ENCODE assay signal across 14 cellular contexts in the genomic region with DNA sequence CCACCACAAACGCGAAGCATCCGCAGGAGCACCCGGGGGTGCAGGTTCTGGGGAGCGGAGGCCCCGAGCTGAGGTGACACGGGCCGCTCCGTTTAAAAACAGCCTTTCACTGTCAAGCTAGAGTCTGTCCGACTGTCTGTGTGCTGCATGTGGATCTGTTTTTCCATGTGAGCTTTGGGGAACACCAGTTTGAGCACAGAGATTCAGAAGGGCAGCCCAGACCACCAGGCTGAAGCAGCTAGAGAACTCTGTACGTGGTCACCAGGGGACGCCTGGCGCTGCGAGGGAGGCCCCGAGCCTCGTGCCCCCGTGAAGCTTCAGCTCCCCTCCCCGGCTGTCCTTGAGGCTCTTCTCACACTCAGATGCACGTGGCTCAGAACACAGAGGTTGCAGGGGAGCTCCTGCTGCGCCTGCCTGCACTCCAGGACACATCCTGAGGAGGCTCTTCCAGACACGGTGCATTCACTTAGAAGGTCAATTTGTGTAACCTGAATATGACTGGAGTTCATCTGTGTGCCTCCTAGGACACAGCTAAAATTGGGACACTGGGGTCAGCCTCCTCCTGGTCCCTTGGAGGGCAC. TPM values are rescaled to one million over a fixed set of nuclear protein-coding genes. Genes with fewer than 3 reads are reported as not detected.
A peak's percentile ranks its signal among the peaks of the same experiment; 100 is the strongest.
DNase-seq lines count a peak whose midpoint lies in the region; ATAC-seq and TF ChIP-seq lines count a peak whose summit lies in the region.
"Had no signal": no experiment of that assay in that cellular context is flagged by ENCODE, and none has a peak within 500 bp of the region (broad histone marks: within the 10 kb centered on the region; RNA-seq: fewer than 3 reads in every experiment).

No MANE protein-coding gene starts in this region.

- H3F3A ChIP-seq in OCI-LY1 (ENCODE audit: insufficient read depth, low read length) (no peaks in the 10 kb centered on the region), MM.1S (ENCODE audit: insufficient read depth, low read length) (peaks cover 18% of the 10 kb centered on the region)

- peaks cover 16 to 76% (median 68%) of the 10 kb centered on the region in 10 experiments for H3K4me1 ChIP-seq in BLaER1 treated with 17β-estradiol and CSF1 and Interleukin-3, amounts not matched to agents 10 nM and 100 nM
- H3K4me1 ChIP-seq in OCI-LY1 (ENCODE audit: insufficient read depth, low read length, severe bottlenecking), result peaks cover 25% of the 10 kb centered on the region
- peaks cover 7% of the 10 kb centered on the region for H3K4me1 ChIP-seq in MM.1S (ENCODE audit: low read length)

- no peaks in the 10 kb centered on the region for H3K36me3 ChIP-seq in BLaER1 treated with 17β-estradiol and CSF1 and Interleukin-3, amounts not matched to agents 10 nM and 100 nM
- no peaks in the 10 kb centered on the region; the same call in 1 of the 2 replicates for H3K36me3 ChIP-seq in OCI-LY1 (ENCODE audit: insufficient read depth, low read length)
- H3K36me3 ChIP-seq in MM.1S (replicated peaks; ENCODE audit: insufficient read depth, low read length), result no peaks in the 10 kb centered on the region

- POLR2A ChIA-PET in WTC11 (lab: Charles Lee), result no interaction called here

- peaks cover 0 to 7% (median 0%) of the 10 kb centered on the region in 11 experiments; a peak in 1 of 22 replicates for H3K9me3 ChIP-seq in BLaER1 treated with 17β-estradiol and CSF1 and Interleukin-3, amounts not matched to agents 10 nM and 100 nM (replicated peaks in 1 of 11)
- H3K9me3 ChIP-seq in OCI-LY1 (ENCODE audit: low read length) (0 out of 2 replicates have a peak, but pooled peaks cover 3% of the 10 kb centered on the region), MM.1S (replicated peaks; ENCODE audit: insufficient read depth, low read length) (no peaks in the 10 kb centered on the region)

- H3K9me2 ChIP-seq in OCI-LY1 (ENCODE audit: low read depth, low read length), result no peaks in the 10 kb centered on the region
- no peaks in the 10 kb centered on the region for H3K9me2 ChIP-seq in MM.1S (replicated peaks; ENCODE audit: insufficient read depth, low read length)

- no peak overlapping the region for H3K4me3 Mint-ChIP-seq in WTC11
- H3K4me3 Mint-ChIP-seq: CD4-positive, alpha-beta memory T cell; H9 had no signal

- H3K79me2 ChIP-seq in OCI-LY1 (ENCODE audit: insufficient read depth, low read length), result no peaks in the 10 kb centered on the region
- H3K79me2 ChIP-seq in MM.1S (ENCODE audit: low read length), result no peaks in the 10 kb centered on the region

- H2AFZ ChIP-seq in OCI-LY1 (ENCODE audit: low read length), result no peak overlapping the region
- H2AFZ ChIP-seq in MM.1S (ENCODE audit: low read length), result no peak overlapping the region
- H2AFZ ChIP-seq: GM23248 had no signal

- no peak for TF ChIP-seq CTCF in OCI-LY1 (IDR thresholded peaks at IDR 0.05; ENCODE audit: low read length)
- no peak for TF ChIP-seq CTCF in WTC11 (IDR thresholded peaks at IDR 0.05)
- TF ChIP-seq CTCF in MM.1S (IDR thresholded peaks at IDR 0.05; ENCODE audit: low read length), result no peak

- no peak for ATAC-seq in WTC11
- ATAC-seq in GM18907 (IDR thresholded peaks at IDR 0.05; ENCODE audit: unreplicated experiment), result no peak

- H3K27me3 Mint-ChIP-seq in WTC11 (ENCODE audit: low read depth), result peaks cover 30% of the 10 kb centered on the region
- H3K27me3 Mint-ChIP-seq: CD4-positive, alpha-beta memory T cell had no signal

- H3K27me3 ChIP-seq in BLaER1 treated with 17β-estradiol and CSF1 and Interleukin-3, amounts not matched to agents 10 nM and 100 nM, result no peaks in the 10 kb centered on the region
- H3K27me3 ChIP-seq in OCI-LY1 (ENCODE audit: insufficient read depth, low read length) (no peaks in the 10 kb centered on the region), MM.1S (replicated peaks; ENCODE audit: insufficient read depth, low read length) (no peaks in the 10 kb centered on the region)

- H3K4me2 ChIP-seq in BLaER1 treated with 17β-estradiol and CSF1 and Interleukin-3, amounts not matched to agents 10 nM and 100 nM, result peak overlapping the region in 8 of 11 experiments; percentile 2 to 82 (median 54); a peak in 11 of 22 replicates
- H3K4me2 ChIP-seq in OCI-LY1 (ENCODE audit: low read length) (no peak overlapping the region), MM.1S (ENCODE audit: low read depth, low read length) (no peak overlapping the region)

- no peak overlapping the region for H3K27ac Mint-ChIP-seq in WTC11
- H3K27ac Mint-ChIP-seq: CD4-positive, alpha-beta memory T cell; H9 had no signal

- peak overlapping the region in 3 of 11 experiments; percentile 49 to 70 (median 56); a peak in 5 of 22 replicates for H3K27ac ChIP-seq in BLaER1 treated with 17β-estradiol and CSF1 and Interleukin-3, amounts not matched to agents 10 nM and 100 nM
- H3K27ac ChIP-seq in OCI-LY1 (ENCODE audit: low read depth, low read length, poor library complexity, severe bottlenecking), result peak overlapping the region; percentile 12
- no peak overlapping the region for H3K27ac ChIP-seq in MM.1S (ENCODE audit: low read length)
- H3K27ac ChIP-seq: C4-2B, GM23248 had no signal

- no peaks in the 10 kb centered on the region for H3K4me1 Mint-ChIP-seq in WTC11

- H3K9ac ChIP-seq in BLaER1 treated with 17β-estradiol and CSF1 and Interleukin-3, amounts not matched to agents 10 nM and 100 nM, result peak overlapping the region in 2 of 11 experiments; percentile 1 to 21; a peak in 2 of 22 replicates
- no peak overlapping the region for H3K9ac ChIP-seq in OCI-LY1 (ENCODE audit: low read length)
- no peak overlapping the region for H3K9ac ChIP-seq in MM.1S (ENCODE audit: low read length)
- H3K9ac ChIP-seq: GM23248 had no signal

- no peak overlapping the region for H3K4me3 ChIP-seq in BLaER1 treated with 17β-estradiol and CSF1 and Interleukin-3, amounts not matched to agents 10 nM and 100 nM
- H3K4me3 ChIP-seq in OCI-LY1 (ENCODE audit: low read depth, low read length, poor library complexity, severe bottlenecking), result no peak overlapping the region
- H3K4me3 ChIP-seq in MM.1S (ENCODE audit: low read length), result no peak overlapping the region
- H3K4me3 ChIP-seq: GM23248 had no signal

- H3K9me3 Mint-ChIP-seq in WTC11, result no peaks in the 10 kb centered on the region
- H3K9me3 Mint-ChIP-seq: CD4-positive, alpha-beta memory T cell had no signal

- no peaks in the 10 kb centered on the region for H3K36me3 Mint-ChIP-seq in WTC11
- H3K36me3 Mint-ChIP-seq: CD4-positive, alpha-beta memory T cell had no signal

- DNase-seq in WTC11 (ENCODE audit: low spot score) (no peak), activated T-cell treated with anti-CD3 and anti-CD28 coated beads for 4 hours (no peak), MM.1S (no peak), C1 segment of cervical spinal cord (lab: John Stamatoyannopoulos, UW) (no peak)
- DNase-seq: CD4-positive, alpha-beta memory T cell; DND-41; GDM1; GM23248; H9; Karpas-422 had no signal

- no peaks in the 10 kb centered on the region for H4K20me1 ChIP-seq in BLaER1 treated with 17β-estradiol and CSF1 and Interleukin-3, amounts not matched to agents 10 nM and 100 nM
- H4K20me1 ChIP-seq in OCI-LY1 (ENCODE audit: insufficient read depth, low read length), result no peaks in the 10 kb centered on the region
- H4K20me1 ChIP-seq in MM.1S (ENCODE audit: insufficient read depth, low read length), result no peaks in the 10 kb centered on the region

- CTCF ChIA-PET in WTC11 (lab: Charles Lee), result interaction anchor here (0.7 to 1.9 kb wide), 4 partner anchors 10 to 51 kb away, joined by 4 to 8 read pairs (median 6); no protein-coding TSS in a partner anchor

TF ChIP-seq in WTC11, 78 proteins besides CTCF, POLR2A, EP300 and RAD21:
- 0 out of 2 replicates have a peak, but pooled peaks have one; percentile 64 for TF ChIP-seq GABPB1 (CRISPR knock-in tag; IDR thresholded peaks at IDR 0.05)
- TF ChIP-seq ZNF121 (CRISPR knock-in tag; IDR thresholded peaks at IDR 0.05), result no peak
TF ChIP-seq in WTC11: peak in this region for 1.

RNA-seq across cellular contexts. Expression of a gene that starts 15.7 kb away (rescaled TPM):
- 57.7 to 65.7 TPM (median 62.7 TPM) in 3 replicates for total RNA-seq in WTC11 (2021)

RNA-seq across cellular contexts. Expression of a gene that starts 45.3 kb away (rescaled TPM):
- 96.7 to 125 TPM (median 117 TPM) in 3 replicates for total RNA-seq in WTC11 (2021)

RNA-seq across cellular contexts. Expression of a gene that starts 53.3 kb away (rescaled TPM):
- 61.5 to 71.7 TPM (median 65.5 TPM) in 3 replicates for total RNA-seq in WTC11 (2021)

Comparison
In these comparisons a context has a peak if more than half of its experiments do, and no peak if none do; other contexts are left out.
1. H3K4me2 ChIP-seq: peak in BLaER1 treated with 17β-estradiol and CSF1 and Interleukin-3, amounts not matched to agents 10 nM and 100 nM (8 of 11); none in OCI-LY1 (single experiment) and MM.1S (single experiment).